In the genomic region with DNA sequence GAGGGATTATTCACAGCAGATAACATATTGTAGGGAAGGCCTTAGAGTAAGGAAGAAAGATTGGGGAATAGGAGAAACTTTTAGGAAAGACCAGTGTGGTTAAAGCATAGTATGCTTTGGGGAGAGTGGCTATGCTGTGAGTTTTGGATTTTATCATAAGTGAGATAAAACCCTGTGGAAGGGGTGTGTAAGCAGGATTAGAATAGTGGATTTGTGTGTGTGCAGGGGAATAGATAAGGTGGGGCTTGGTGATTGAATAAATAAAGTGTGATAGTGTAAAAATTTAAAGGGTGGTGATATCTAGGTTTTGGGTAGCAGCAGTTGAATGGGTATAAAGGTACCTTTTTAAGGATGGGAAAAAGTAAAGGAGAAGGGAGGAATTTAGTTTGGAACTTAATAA, we compare ENCODE assay signal across 21 cellular contexts.
"Had no signal": no experiment of that assay in that cellular context is flagged by ENCODE, and none has a peak within 500 bp of the region (broad histone marks: within the 10 kb centered on the region; RNA-seq: fewer than 3 reads in every experiment).

No MANE protein-coding gene starts in this region.

- H3K4me2 ChIP-seq: hepatocyte had no signal

- H3K9me3 ChIP-seq: esophagus muscularis mucosa, gastroesophageal sphincter, heart left ventricle, left lung, lower lobe of right lung had no signal

- H3K4me3 ChIP-seq: coronary artery, dorsolateral prefrontal cortex, esophagus muscularis mucosa, gastroesophageal sphincter, heart left ventricle, hepatocyte, left lung, lower lobe of right lung had no signal

- H3K27ac ChIP-seq: coronary artery, dorsolateral prefrontal cortex, esophagus muscularis mucosa, foreskin keratinocyte, gastroesophageal sphincter, heart left ventricle, hepatocyte, left lung, lower lobe of right lung had no signal

- H3K4me1 ChIP-seq: foreskin keratinocyte, lower lobe of right lung had no signal

- H3K9me3 Mint-ChIP-seq: naive thymus-derived CD4-positive, alpha-beta T cell had no signal

- H3K27me3 Mint-ChIP-seq: naive thymus-derived CD4-positive, alpha-beta T cell had no signal

- DNase-seq: dermis blood vessel endothelial cell; dorsolateral prefrontal cortex; effector CD4-positive, alpha-beta T cell; effector memory CD4-positive, alpha-beta T cell; foreskin keratinocyte; heart left ventricle; hypothalamus; left cardiac atrium; left lung; left ventricle myocardium superior; lower lobe of right lung; mesendoderm; midbrain; naive thymus-derived CD4-positive, alpha-beta T cell had no signal

- ATAC-seq: foreskin keratinocyte; gastroesophageal sphincter; heart left ventricle; left cardiac atrium; left lung; left ventricle myocardium superior; lower lobe of right lung; naive thymus-derived CD4-positive, alpha-beta T cell had no signal

- FAIRE-seq: endothelial cell of umbilical vein, islet of Langerhans, keratinocyte had no signal
